In genomic region chr1:60427194-60427593, GRCh38 we compare ENCODE assay signal across 13 cellular contexts.
"Had no signal": no experiment of that assay in that cellular context is flagged by ENCODE, and none has a peak within 500 bp of the region (broad histone marks: within the 10 kb centered on the region; RNA-seq: fewer than 3 reads in every experiment).

No MANE protein-coding gene starts in this region.

- H3K4me1 ChIP-seq: adrenal gland, right lobe of liver, testis had no signal

- H3K36me3 ChIP-seq: adrenal gland, heart left ventricle, right lobe of liver had no signal

- DNase-seq: activated naive CD4-positive, alpha-beta T cell treated with anti-CD3 and anti-CD28 coated beads, Interleukin-2, amount 50 U/mL, for 16 hours; dorsolateral prefrontal cortex; foreskin melanocyte; heart left ventricle; naive B cell; posterior cingulate gyrus; right lobe of liver; stimulated activated CD4-positive, alpha-beta T cell treated with anti-CD3 and anti-CD28 coated beads, Interleukin-4, amount 100 ng/mL, for 1 hour; stimulated activated CD8-positive, alpha-beta memory T cell treated with anti-CD3 and anti-CD28 coated beads, Interleukin-4, amount 100 ng/mL, for 48 hours; T-helper 17 cell; testis had no signal

- H3K27ac ChIP-seq: dorsolateral prefrontal cortex, heart left ventricle, right lobe of liver, testis had no signal

- H3K9me3 ChIP-seq: adrenal gland, right lobe of liver, testis had no signal

- H3K27me3 ChIP-seq: adrenal gland, heart left ventricle, right lobe of liver, testis had no signal

- ATAC-seq: esophagus mucosa, right lobe of liver, T-helper 17 cell had no signal

- H3K4me3 ChIP-seq: adrenal gland, dorsolateral prefrontal cortex, heart left ventricle, right lobe of liver, testis had no signal
